Comparison of ENCODE assay signal across 14 cellular contexts in the genomic region with DNA sequence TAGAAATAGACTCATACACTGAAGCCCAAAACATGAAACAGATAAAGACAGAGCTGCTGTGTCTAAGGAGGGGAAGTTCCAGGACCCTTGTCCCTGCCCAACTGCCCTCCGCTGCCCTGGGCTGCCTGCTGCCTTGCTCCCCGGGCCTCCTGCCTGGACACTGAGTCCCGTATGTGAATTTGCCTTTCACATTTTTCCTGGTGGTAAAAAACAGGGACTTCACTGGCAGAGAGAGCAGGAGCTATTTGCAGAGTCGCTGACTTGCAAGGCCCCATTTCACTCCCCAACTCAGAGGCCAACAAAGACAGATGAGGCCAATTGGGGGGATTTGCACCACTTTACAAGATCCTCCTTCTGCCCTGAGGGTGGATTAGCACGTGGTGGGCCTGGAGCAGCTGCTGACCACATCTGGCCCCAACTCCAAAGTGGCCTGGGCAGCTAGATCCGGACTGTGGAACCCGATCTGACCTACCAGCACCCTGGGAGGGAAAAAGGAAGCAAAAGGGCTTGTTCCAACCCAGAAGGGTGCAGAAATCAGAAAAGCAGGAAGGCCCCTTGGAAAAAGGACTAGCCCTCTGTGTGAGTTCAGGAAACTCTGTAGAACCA.
A peak's percentile ranks its signal among the peaks of the same experiment; 100 is the strongest.
DNase-seq lines count a peak whose midpoint lies in the region; ATAC-seq and TF ChIP-seq lines count a peak whose summit lies in the region.
"Had no signal": no experiment of that assay in that cellular context is flagged by ENCODE, and none has a peak within 500 bp of the region (broad histone marks: within the 10 kb centered on the region; RNA-seq: fewer than 3 reads in every experiment).

No MANE protein-coding gene starts in this region.

- H3K27me3 Mint-ChIP-seq in chondrocyte (ENCODE audit: low read depth): no peaks in the 10 kb centered on the region
- H3K27me3 Mint-ChIP-seq: activated B cell treated with CpG ODN at 0.5 μM for 24 hours had no signal

- H3K9me3 Mint-ChIP-seq in chondrocyte (ENCODE audit: low read depth): no peaks in the 10 kb centered on the region
- H3K9me3 Mint-ChIP-seq: activated B cell treated with CpG ODN at 0.5 μM for 24 hours had no signal

- peaks cover 4% of the 10 kb centered on the region for H3K36me3 Mint-ChIP-seq in chondrocyte (ENCODE audit: low read depth)

- H3K4me3 ChIP-seq in SK-N-SH (ENCODE audit: low read depth in 2 of 2, low read length in 1 of 2) (no peak overlapping the region), osteoblast (ENCODE audit: insufficient read depth, low read length) (no peak overlapping the region)
- H3K4me3 ChIP-seq: left lung, thoracic aorta had no signal

- H3K9ac ChIP-seq in SK-N-SH: no peak overlapping the region

- no peak overlapping the region for H3K4me3 Mint-ChIP-seq in chondrocyte (ENCODE audit: unreplicated experiment)
- H3K4me3 Mint-ChIP-seq: activated B cell treated with CpG ODN at 0.5 μM for 24 hours had no signal

- H3K36me3 ChIP-seq in SK-N-SH (replicated peaks in 1 of 2; ENCODE audit: control insufficient read depth in 1 of 2, insufficient read depth in 2 of 2, low read length in 1 of 2): no peaks in the 10 kb centered on the region
- no peaks in the 10 kb centered on the region for H3K36me3 ChIP-seq in osteoblast (ENCODE audit: insufficient read depth, low read length)
- H3K36me3 ChIP-seq: left lung, thoracic aorta had no signal

- H2AFZ ChIP-seq in SK-N-SH (ENCODE audit: low read depth): no peak overlapping the region
- no peak overlapping the region for H2AFZ ChIP-seq in osteoblast (ENCODE audit: low read length)

- CTCF ChIA-PET in SK-N-SH (lab: Yijun Ruan, JAX): interaction anchor here (0.6 to 13.1 kb wide), 15 partner anchors 11 to 776 kb away, joined by 3 to 326 read pairs (median 8); a partner anchor contains a TSS

- TF ChIP-seq EP300 in SK-N-SH (IDR thresholded peaks at IDR 0.05; ENCODE audit: borderline replicate concordance in 1 of 2, low read depth in 1 of 2, low read length in 1 of 2): 0 out of 4 replicates have a peak, but pooled peaks of 1 of the 2 experiments have one; percentile 13

- peaks cover 46% of the 10 kb centered on the region for H3K4me1 Mint-ChIP-seq in chondrocyte (ENCODE audit: low read depth)

- 70% methylated on average over 7 of the region's 7 CpGs for WGBS in SK-N-SH (ENCODE audit: low lambda C conversion rate)

- H3K79me2 ChIP-seq in SK-N-SH (ENCODE audit: insufficient read depth): no peaks in the 10 kb centered on the region
- H3K79me2 ChIP-seq in osteoblast (ENCODE audit: insufficient read depth, low read length): no peaks in the 10 kb centered on the region

- H4K20me1 ChIP-seq in SK-N-SH (ENCODE audit: insufficient read depth) (no peaks in the 10 kb centered on the region), osteoblast (ENCODE audit: insufficient read depth, low read length) (no peaks in the 10 kb centered on the region)

- TF ChIP-seq CTCF in SK-N-SH (IDR thresholded peaks at IDR 0.05): no peak
- no peak for TF ChIP-seq CTCF in chondrocyte (IDR thresholded peaks at IDR 0.05)
- no peak for TF ChIP-seq CTCF in osteoblast (IDR thresholded peaks at IDR 0.05; ENCODE audit: extremely low read depth, low read depth, low read length)

- POLR2A ChIA-PET in SK-N-SH (lab: Yijun Ruan, JAX): no interaction called here

- H3K27me3 ChIP-seq in SK-N-SH (ENCODE audit: insufficient read depth) (no peaks in the 10 kb centered on the region), osteoblast (ENCODE audit: insufficient read depth, low read length) (peaks cover 9% of the 10 kb centered on the region)

- H3K27ac ChIP-seq in SK-N-SH (ENCODE audit: low read depth in 2 of 2, low read length in 1 of 2) (peak overlapping the region in 1 of 2 experiments; percentile 96; a peak in 2 of 4 replicates), osteoblast (ENCODE audit: low read depth, low read length) (no peak overlapping the region)
- H3K27ac ChIP-seq: left lung, thoracic aorta had no signal

- no peaks in the 10 kb centered on the region for H3K9me2 ChIP-seq in SK-N-SH

- no peak for ATAC-seq in SK-N-SH treated with all-trans-retinoic acid at 6 μM for 48 hours
- ATAC-seq in GM21825 (IDR thresholded peaks at IDR 0.05; ENCODE audit: unreplicated experiment): no peak
- ATAC-seq: left lung had no signal

- H3K4me2 ChIP-seq in SK-N-SH (no peak overlapping the region), osteoblast (ENCODE audit: insufficient read depth, low read length) (no peak overlapping the region)

- DNase-seq in SK-N-SH (peak; percentile 19), NCI-H82 (lab: John Stamatoyannopoulos, UW) (peak; percentile 76), chondrocyte (ENCODE audit: low spot score) (peak; percentile 62), osteoblast (ENCODE audit: insufficient read length, low spot score, missing footprints) (peak; percentile 78), NCI-H446 treated with DMSO at 0.1 percent for 48 hours (lab: John Stamatoyannopoulos, UW) (no peak), dedifferentiated amniotic fluid mesenchymal stem cell (ENCODE audit: extremely low spot score) (no peak)
- DNase-seq: activated B cell treated with CpG ODN at 0.5 μM for 24 hours, erythroblast, NCI-H1930, small intestine had no signal

- H3K27ac Mint-ChIP-seq in chondrocyte (ENCODE audit: unreplicated experiment): no peak overlapping the region
- H3K27ac Mint-ChIP-seq: activated B cell treated with CpG ODN at 0.5 μM for 24 hours had no signal

- TF ChIP-seq RAD21 in SK-N-SH (IDR thresholded peaks at IDR 0.05; ENCODE audit: low read length): no peak

- peaks cover 0 to 77% of the 10 kb centered on the region in 2 experiments; a peak in 2 of 4 replicates for H3K4me1 ChIP-seq in SK-N-SH (ENCODE audit: control insufficient read depth in 1 of 2, insufficient read depth in 2 of 2, low read depth in 1 of 2, low read length in 1 of 2)
- H3K4me1 ChIP-seq in osteoblast (ENCODE audit: insufficient read depth, low read length): no peaks in the 10 kb centered on the region

- no peaks in the 10 kb centered on the region for H3K9me3 ChIP-seq in SK-N-SH
- H3K9me3 ChIP-seq in osteoblast (ENCODE audit: low read depth, low read length): no peaks in the 10 kb centered on the region
- H3K9me3 ChIP-seq: left lung, thoracic aorta had no signal

- H3F3A ChIP-seq in SK-N-SH (replicated peaks; ENCODE audit: insufficient read depth): no peaks in the 10 kb centered on the region

TF ChIP-seq in SK-N-SH, 30 proteins besides CTCF, POLR2A, EP300 and RAD21 (continues in another document):
- no peak for TF ChIP-seq FOXM1 (IDR thresholded peaks at IDR 0.05; ENCODE audit: low read depth)
- no peak for TF ChIP-seq TCF12 (IDR thresholded peaks at IDR 0.05)
- no peak for TF ChIP-seq RCOR1 (IDR thresholded peaks at IDR 0.05; ENCODE audit: low read length)
- TF ChIP-seq, protein P1, sequence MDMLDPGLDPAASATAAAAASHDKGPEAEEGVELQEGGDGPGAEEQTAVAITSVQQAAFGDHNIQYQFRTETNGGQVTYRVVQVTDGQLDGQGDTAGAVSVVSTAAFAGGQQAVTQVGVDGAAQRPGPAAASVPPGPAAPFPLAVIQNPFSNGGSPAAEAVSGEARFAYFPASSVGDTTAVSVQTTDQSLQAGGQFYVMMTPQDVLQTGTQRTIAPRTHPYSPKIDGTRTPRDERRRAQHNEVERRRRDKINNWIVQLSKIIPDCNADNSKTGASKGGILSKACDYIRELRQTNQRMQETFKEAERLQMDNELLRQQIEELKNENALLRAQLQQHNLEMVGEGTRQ (IDR thresholded peaks at IDR 0.05; ENCODE audit: borderline replicate concordance, low read depth, low read length): no peak

TF ChIP-seq in SK-N-SH treated with all-trans-retinoic acid at 6 μM for 48 hours, 23 proteins besides CTCF, POLR2A, EP300 and RAD21 (continues in another document):
- TF ChIP-seq RARB (CRISPR knock-in tag; IDR thresholded peaks at IDR 0.05): no peak
- TF ChIP-seq ISL1 (CRISPR knock-in tag; IDR thresholded peaks at IDR 0.05): no peak
- no peak for TF ChIP-seq PPARA (CRISPR knock-in tag; IDR thresholded peaks at IDR 0.05; ENCODE audit: borderline replicate concordance)
- TF ChIP-seq BACH2 (CRISPR knock-in tag; IDR thresholded peaks at IDR 0.05; ENCODE audit: borderline replicate concordance): no peak
- TF ChIP-seq, protein P2, sequence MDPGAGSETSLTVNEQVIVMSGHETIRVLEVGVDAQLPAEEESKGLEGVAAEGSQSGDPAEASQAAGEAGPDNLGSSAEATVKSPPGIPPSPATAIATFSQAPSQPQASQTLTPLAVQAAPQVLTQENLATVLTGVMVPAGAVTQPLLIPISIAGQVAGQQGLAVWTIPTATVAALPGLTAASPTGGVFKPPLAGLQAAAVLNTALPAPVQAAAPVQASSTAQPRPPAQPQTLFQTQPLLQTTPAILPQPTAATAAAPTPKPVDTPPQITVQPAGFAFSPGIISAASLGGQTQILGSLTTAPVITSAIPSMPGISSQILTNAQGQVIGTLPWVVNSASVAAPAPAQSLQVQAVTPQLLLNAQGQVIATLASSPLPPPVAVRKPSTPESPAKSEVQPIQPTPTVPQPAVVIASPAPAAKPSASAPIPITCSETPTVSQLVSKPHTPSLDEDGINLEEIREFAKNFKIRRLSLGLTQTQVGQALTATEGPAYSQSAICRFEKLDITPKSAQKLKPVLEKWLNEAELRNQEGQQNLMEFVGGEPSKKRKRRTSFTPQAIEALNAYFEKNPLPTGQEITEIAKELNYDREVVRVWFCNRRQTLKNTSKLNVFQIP (CRISPR knock-in tag; IDR thresholded peaks at IDR 0.05; ENCODE audit: borderline replicate concordance, low read depth): no peak
- no peak for TF ChIP-seq ZNF70 (CRISPR knock-in tag; IDR thresholded peaks at IDR 0.05)
- no peak for TF ChIP-seq ZFP3 (CRISPR knock-in tag; IDR thresholded peaks at IDR 0.05)
- no peak for TF ChIP-seq ZC3H10 (CRISPR knock-in tag; IDR thresholded peaks at IDR 0.05)
- no peak for TF ChIP-seq ZNF565 (CRISPR knock-in tag; conservative IDR thresholded peaks at IDR 0.05; ENCODE audit: low read depth)
- no peak for TF ChIP-seq ZNF8 (CRISPR knock-in tag; IDR thresholded peaks at IDR 0.05)
- TF ChIP-seq, protein P3, sequence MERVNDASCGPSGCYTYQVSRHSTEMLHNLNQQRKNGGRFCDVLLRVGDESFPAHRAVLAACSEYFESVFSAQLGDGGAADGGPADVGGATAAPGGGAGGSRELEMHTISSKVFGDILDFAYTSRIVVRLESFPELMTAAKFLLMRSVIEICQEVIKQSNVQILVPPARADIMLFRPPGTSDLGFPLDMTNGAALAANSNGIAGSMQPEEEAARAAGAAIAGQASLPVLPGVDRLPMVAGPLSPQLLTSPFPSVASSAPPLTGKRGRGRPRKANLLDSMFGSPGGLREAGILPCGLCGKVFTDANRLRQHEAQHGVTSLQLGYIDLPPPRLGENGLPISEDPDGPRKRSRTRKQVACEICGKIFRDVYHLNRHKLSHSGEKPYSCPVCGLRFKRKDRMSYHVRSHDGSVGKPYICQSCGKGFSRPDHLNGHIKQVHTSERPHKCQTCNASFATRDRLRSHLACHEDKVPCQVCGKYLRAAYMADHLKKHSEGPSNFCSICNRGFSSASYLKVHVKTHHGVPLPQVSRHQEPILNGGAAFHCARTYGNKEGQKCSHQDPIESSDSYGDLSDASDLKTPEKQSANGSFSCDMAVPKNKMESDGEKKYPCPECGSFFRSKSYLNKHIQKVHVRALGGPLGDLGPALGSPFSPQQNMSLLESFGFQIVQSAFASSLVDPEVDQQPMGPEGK (CRISPR knock-in tag; IDR thresholded peaks at IDR 0.05; ENCODE audit: borderline replicate concordance): no peak
- no peak for TF ChIP-seq TCF4 (CRISPR knock-in tag; IDR thresholded peaks at IDR 0.05; ENCODE audit: borderline replicate concordance)
- TF ChIP-seq SNAI2 (CRISPR knock-in tag; IDR thresholded peaks at IDR 0.05): no peak

Comparison
In these comparisons a context has a peak if more than half of its experiments do, and no peak if none do; other contexts are left out.
1. DNase-seq: peak in SK-N-SH (single experiment), NCI-H82 (single experiment), chondrocyte (single experiment) and osteoblast (single experiment); none in NCI-H446 treated with DMSO at 0.1 percent for 48 hours (single experiment) and dedifferentiated amniotic fluid mesenchymal stem cell (single experiment).